ENCODE assay signal across 8 cellular contexts in genomic region chr1:35929730-35930592, GRCh38. TPM values are rescaled to one million over a fixed set of nuclear protein-coding genes. Genes with fewer than 3 reads are reported as not detected.
DNase-seq lines count a peak whose midpoint lies in the region; ATAC-seq, FAIRE-seq and TF ChIP-seq lines count a peak whose summit lies in the region.

No MANE protein-coding gene starts in this region.

- H3K4ac ChIP-seq in neuronal stem cell (ENCODE audit: low read length) = no peak overlapping the region

- no peak overlapping the region for H2BK5ac ChIP-seq in neuronal stem cell (ENCODE audit: low read length)

- H3K36me3 ChIP-seq in OCI-LY1 (ENCODE audit: insufficient read depth, low read length) (no peaks in the 10 kb centered on the region), neuronal stem cell (replicated peaks in 1 of 2; ENCODE audit: control insufficient read depth in 2 of 2, insufficient read depth in 2 of 2, low read length in 2 of 2) (peaks cover 0 to 7% of the 10 kb centered on the region in 2 donors), upper lobe of left lung (no peaks in the 10 kb centered on the region)

- H3K4me3 Mint-ChIP-seq in CD14-positive monocyte = peak overlapping the region; percentile 86 to 92

- H2BK15ac ChIP-seq in neuronal stem cell (ENCODE audit: low read length) = no peak overlapping the region

- no peak for TF ChIP-seq POLR2A in upper lobe of left lung (IDR thresholded peaks at IDR 0.05)

- no peak overlapping the region for H4K8ac ChIP-seq in neuronal stem cell (ENCODE audit: low read depth, low read length)

- ATAC-seq in upper lobe of left lung (ENCODE audit: low FRiP score in 2 of 2) = peak; percentile 19 to 77

- H3K27ac ChIP-seq in OCI-LY1 (ENCODE audit: low read depth, low read length, poor library complexity, severe bottlenecking) (peak overlapping the region; percentile 66), neuronal stem cell (replicated peaks; ENCODE audit: low read length) (peak overlapping the region; percentile 89), upper lobe of left lung (peak overlapping the region; percentile 98 to 99 (median 98))

- peak overlapping the region; percentile 92 to 98 (median 96) for H3K27ac Mint-ChIP-seq in CD14-positive monocyte

- no peaks in the 10 kb centered on the region for H3K9me3 ChIP-seq in OCI-LY1 (ENCODE audit: low read length)
- no peaks in the 10 kb centered on the region for H3K9me3 ChIP-seq in neuronal stem cell (replicated peaks in 1 of 2; ENCODE audit: control insufficient read depth in 2 of 2, insufficient read depth in 1 of 2, low read depth in 1 of 2, low read length in 2 of 2)
- no peaks in the 10 kb centered on the region for H3K9me3 ChIP-seq in upper lobe of left lung

- H3K4me3 ChIP-seq in OCI-LY1 (ENCODE audit: low read depth, low read length, poor library complexity, severe bottlenecking) (peak overlapping the region; percentile 69), neuronal stem cell (ENCODE audit: low read length in 2 of 2) (peak overlapping the region; percentile 68 to 94), upper lobe of left lung (peak overlapping the region; percentile 50 to 92 (median 76))

- FAIRE-seq in frontal cortex (lab: Jason Lieb, UNC) = no peak

- no peak overlapping the region for H2BK120ac ChIP-seq in neuronal stem cell (ENCODE audit: low read depth, low read length)

- H3K9ac ChIP-seq in OCI-LY1 (ENCODE audit: low read length) (peak overlapping the region; percentile 79), neuronal stem cell (ENCODE audit: low read depth, low read length, poor library complexity) (no peak overlapping the region)

- no peak overlapping the region for H3K14ac ChIP-seq in neuronal stem cell (ENCODE audit: low read length)

- H3K23ac ChIP-seq in neuronal stem cell (ENCODE audit: low read depth, low read length, poor library complexity) = no peak overlapping the region

- TF ChIP-seq CTCF in CD14-positive monocyte (IDR thresholded peaks at IDR 0.05) = no peak
- TF ChIP-seq CTCF in OCI-LY1 (IDR thresholded peaks at IDR 0.05; ENCODE audit: low read length) = no peak
- TF ChIP-seq CTCF in upper lobe of left lung (IDR thresholded peaks at IDR 0.05) = no peak

- POLR2A ChIA-PET in HEK293T (lab: Yijun Ruan, JAX) = interaction anchor here (0.7 to 2.6 kb wide), 9 partner anchors 11 to 351 kb away, joined by 3 to 13 read pairs (median 5); partner anchors contain the start of gene AGO1

- CTCF ChIA-PET in HEK293T (lab: Yijun Ruan, JAX) = no interaction called here

- H2AFZ ChIP-seq in OCI-LY1 (ENCODE audit: low read length) (no peak overlapping the region), neuronal stem cell (ENCODE audit: low read length) (peak overlapping the region; percentile 96)

- H3K9me2 ChIP-seq in OCI-LY1 (ENCODE audit: low read depth, low read length) = no peaks in the 10 kb centered on the region

- 0 out of 2 replicates have a peak, but pooled peaks cover 3% of the 10 kb centered on the region for H3F3A ChIP-seq in OCI-LY1 (ENCODE audit: insufficient read depth, low read length)

- WGBS in neuronal stem cell (ENCODE audit: extremely low coverage in 2 of 2, insufficient read length in 2 of 2, insufficient replicate concordance in 1 of 2), 2 donors = no CpG with 5 or more reads among the region's 15 CpGs
- 2 to 3% methylated on average over 15 of the region's 15 CpGs for WGBS in upper lobe of left lung, 2 donors

- H4K91ac ChIP-seq in neuronal stem cell (ENCODE audit: low read depth, low read length, poor library complexity) = no peak overlapping the region

- intact Hi-C loops in CD14-positive monocyte (cut with micrococcal nuclease) = loop anchor here (5.0 to 10.0 kb wide), 3 partner anchors 38 to 125 kb away; partner anchors contain the start of genes AGO1 (in 1 of the 2) and AGO4 (in 1 of the 2)

- H3K79me1 ChIP-seq in neuronal stem cell (ENCODE audit: low read depth, low read length) = no peaks in the 10 kb centered on the region

- no peak for TF ChIP-seq EP300 in upper lobe of left lung (IDR thresholded peaks at IDR 0.05)

- H3K9me3 Mint-ChIP-seq in CD14-positive monocyte = no peaks in the 10 kb centered on the region

- no peak overlapping the region for H2BK12ac ChIP-seq in neuronal stem cell (ENCODE audit: low read length)

- H3K79me2 ChIP-seq in OCI-LY1 (ENCODE audit: insufficient read depth, low read length) = peaks cover 35% of the 10 kb centered on the region

- H3K4me2 ChIP-seq in OCI-LY1 (ENCODE audit: low read length) (peak overlapping the region; percentile 76), neuronal stem cell (ENCODE audit: insufficient read depth, low read length, poor library complexity, severe bottlenecking) (peak overlapping the region; percentile 69)

- H3K4me1 ChIP-seq in OCI-LY1 (ENCODE audit: insufficient read depth, low read length, severe bottlenecking) (peaks cover 35% of the 10 kb centered on the region), neuronal stem cell (ENCODE audit: control insufficient read depth in 2 of 2, insufficient read depth in 1 of 2, low read depth in 1 of 2, low read length in 2 of 2) (peaks cover 2 to 18% of the 10 kb centered on the region in 2 donors), upper lobe of left lung (peaks cover 19 to 37% (median 21%) of the 10 kb centered on the region in 4 donors)

- H3K27me3 Mint-ChIP-seq in CD14-positive monocyte (ENCODE audit: low read depth in 3 of 3) = no peaks in the 10 kb centered on the region

- no peak overlapping the region for H3K18ac ChIP-seq in neuronal stem cell (ENCODE audit: low read length)

- no peak for DNase-seq in CD14-positive monocyte (ENCODE audit: low spot score)
- peak; percentile 56 for DNase-seq in HEK293T (ENCODE audit: extremely low spot score)
- peak; percentile 10 for DNase-seq in activated effector memory CD4-positive, alpha-beta T cell treated with Interleukin-2 at 50 U/mL for 16 hours
- DNase-seq in frontal cortex (ENCODE audit: low spot score in 2 of 2) = peak; percentile 39 to 44
- DNase-seq in neuronal stem cell (ENCODE audit: low spot score) = peak; percentile 9
- peak in 1 of 2 donors; percentile 51 for DNase-seq in upper lobe of left lung
- DNase-seq in 8988T = no peak

- H4K20me1 ChIP-seq in OCI-LY1 (ENCODE audit: insufficient read depth, low read length) = no peaks in the 10 kb centered on the region

- peaks cover 2 to 17% of the 10 kb centered on the region in 2 donors for H3K36me3 Mint-ChIP-seq in CD14-positive monocyte

- H3K4me1 Mint-ChIP-seq in CD14-positive monocyte = peaks cover 31% of the 10 kb centered on the region

- no peak overlapping the region for H2AK5ac ChIP-seq in neuronal stem cell (ENCODE audit: low read depth, low read length)

- H3K27me3 ChIP-seq in OCI-LY1 (ENCODE audit: insufficient read depth, low read length) = no peaks in the 10 kb centered on the region
- no peaks in the 10 kb centered on the region for H3K27me3 ChIP-seq in neuronal stem cell (ENCODE audit: control insufficient read depth in 3 of 3, insufficient read depth in 3 of 3, low read depth in 1 of 3, low read length in 3 of 3)
- H3K27me3 ChIP-seq in upper lobe of left lung = no peaks in the 10 kb centered on the region

TF ChIP-seq in HEK293T, 16 proteins besides CTCF, POLR2A, EP300 and RAD21:
- no peak for TF ChIP-seq ZNF384 (IDR thresholded peaks at IDR 0.05)
- TF ChIP-seq SUZ12 (IDR thresholded peaks at IDR 0.05) = no peak
- no peak for TF ChIP-seq LEF1 (IDR thresholded peaks at IDR 0.05; ENCODE audit: borderline replicate concordance)
- no peak for TF ChIP-seq L3MBTL2 (conservative IDR thresholded peaks at IDR 0.05)
- no peak for TF ChIP-seq NFRKB (IDR thresholded peaks at IDR 0.05)
- no peak for TF ChIP-seq ARNT (IDR thresholded peaks at IDR 0.05)
- TF ChIP-seq ELF4 (IDR thresholded peaks at IDR 0.05) = no peak
- TF ChIP-seq TARDBP (IDR thresholded peaks at IDR 0.05) = no peak
- no peak for TF ChIP-seq FOXA1 (IDR thresholded peaks at IDR 0.05)
- no peak for TF ChIP-seq BHLHE40 (IDR thresholded peaks at IDR 0.05; ENCODE audit: borderline replicate concordance)
- TF ChIP-seq PKNOX1 (IDR thresholded peaks at IDR 0.05) = no peak
- no peak for TF ChIP-seq CTBP1 (IDR thresholded peaks at IDR 0.05; ENCODE audit: borderline replicate concordance)
- no peak for TF ChIP-seq HDGF (IDR thresholded peaks at IDR 0.05; ENCODE audit: borderline replicate concordance)
- TF ChIP-seq FOXK2 (IDR thresholded peaks at IDR 0.05) = no peak
- no peak for TF ChIP-seq FOXM1 (IDR thresholded peaks at IDR 0.05; ENCODE audit: borderline replicate concordance)
- TF ChIP-seq SP1 (IDR thresholded peaks at IDR 0.05) = no peak
TF ChIP-seq in HEK293T: peak in this region for 0.

RNA-seq across cellular contexts. Expression of gene AGO3, which starts 0.9 kb away (rescaled TPM):
- 1 to 10 TPM; 6.3 to 9.0 TPM for polyA plus RNA-seq in CD14-positive monocyte
- 21.6 TPM for total RNA-seq in frontal cortex
- 7.3 TPM for polyA plus RNA-seq in neuronal stem cell (2013, experiment 1 of 2)
- 7.8 TPM for polyA plus RNA-seq in neuronal stem cell (2013, experiment 2 of 2)
- total RNA-seq in upper lobe of left lung = 10 to 100 TPM; 13.8 to 32.5 (median 29.6) TPM

RNA-seq across cellular contexts. Expression of gene AGO1, which starts 47.0 kb away (rescaled TPM):
- 10 to 100 TPM; 10.9 to 13.9 TPM for polyA plus RNA-seq in CD14-positive monocyte
- total RNA-seq in frontal cortex (12.2 TPM), upper lobe of left lung (10 to 100 TPM; 11.4 to 26.8 (median 22.9) TPM)
- polyA plus RNA-seq in neuronal stem cell (2013, experiment 1 of 2) = 9.7 TPM
- polyA plus RNA-seq in neuronal stem cell (2013, experiment 2 of 2) = 10.2 TPM

Comparison
In these comparisons a context has a peak if more than half of its experiments do, and no peak if none do; other contexts are left out.
1. DNase-seq: peak in HEK293T (single experiment), activated effector memory CD4-positive, alpha-beta T cell treated with Interleukin-2 at 50 U/mL for 16 hours (single experiment), frontal cortex (2 of 2) and neuronal stem cell (single experiment); none in CD14-positive monocyte (single experiment) and 8988T (single experiment).
2. Peak in every context shown above with its lines, with median percentiles within 50 percentile points of each other: H3K27ac ChIP-seq and H3K4me3 ChIP-seq.